In the genomic region with DNA sequence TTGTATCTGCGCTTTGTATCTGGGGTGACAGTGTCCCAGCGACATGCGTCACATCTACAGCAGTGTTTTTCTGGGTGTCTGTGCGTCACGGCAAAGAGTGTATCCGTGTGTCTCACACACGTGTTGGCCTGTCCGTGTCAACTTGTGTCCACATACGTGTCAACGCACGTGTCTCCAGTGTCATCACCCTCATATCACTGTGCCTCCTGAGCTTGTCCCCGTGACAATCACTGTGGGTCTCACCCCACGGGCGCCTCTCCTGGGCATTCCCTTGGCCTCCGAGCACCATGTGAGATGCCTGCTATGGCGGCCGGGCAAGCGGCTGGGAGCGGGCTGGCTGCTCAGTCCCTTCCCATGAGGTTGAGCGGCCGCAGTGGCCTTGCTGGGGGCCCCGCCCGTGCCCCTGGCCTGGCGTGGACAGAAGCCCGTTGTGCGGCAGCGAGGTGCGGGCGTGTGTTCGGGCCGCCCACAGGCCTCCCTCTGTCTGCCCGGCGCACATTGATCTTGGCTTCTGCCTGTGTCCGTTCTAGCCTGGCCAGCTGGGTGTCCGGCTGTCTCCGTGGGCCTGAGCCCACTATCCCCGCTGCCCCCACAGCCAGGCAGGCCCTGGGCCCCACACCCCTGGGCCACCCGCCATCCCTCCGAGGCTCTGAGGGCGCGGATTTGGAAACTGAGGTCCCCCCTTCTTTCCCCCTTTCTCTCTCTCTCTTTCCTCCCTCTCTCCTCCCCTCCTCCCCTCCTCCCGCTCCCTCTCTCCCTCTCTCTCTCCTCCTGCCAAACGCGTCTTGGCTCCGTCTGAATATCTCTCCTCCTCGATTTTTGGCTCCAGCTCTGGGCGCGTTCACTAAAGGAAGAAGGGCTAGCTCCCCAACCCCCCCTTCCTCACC, we compare ENCODE assay signal across 12 cellular contexts. TPM values are rescaled to one million over a fixed set of nuclear protein-coding genes. Genes with fewer than 3 reads are reported as not detected.
DNase-seq lines count a peak whose midpoint lies in the region; ATAC-seq and TF ChIP-seq lines count a peak whose summit lies in the region.
"Had no signal": no experiment of that assay in that cellular context is flagged by ENCODE, and none has a peak within 500 bp of the region (broad histone marks: within the 10 kb centered on the region; RNA-seq: fewer than 3 reads in every experiment).

No MANE protein-coding gene starts in this region.

- H3K36me3 ChIP-seq in neuronal stem cell (replicated peaks in 1 of 2; ENCODE audit: control insufficient read depth in 2 of 2, insufficient read depth in 2 of 2, low read length in 2 of 2): no peaks in the 10 kb centered on the region
- no peaks in the 10 kb centered on the region for H3K36me3 ChIP-seq in urinary bladder (ENCODE audit: insufficient read depth)

- H4K5ac ChIP-seq in H9 (ENCODE audit: insufficient read length, low read depth, low read length): no peak overlapping the region

- H3K4me1 ChIP-seq in neuronal stem cell (ENCODE audit: control insufficient read depth in 2 of 2, insufficient read depth in 1 of 2, low read depth in 1 of 2, low read length in 2 of 2) (no peaks in the 10 kb centered on the region), urinary bladder (ENCODE audit: insufficient read depth) (no peaks in the 10 kb centered on the region), H9 (ENCODE audit: insufficient read depth, low read length) (no peaks in the 10 kb centered on the region)

- H4K91ac ChIP-seq in neuronal stem cell (ENCODE audit: low read depth, low read length, poor library complexity): no peak overlapping the region
- H4K91ac ChIP-seq in H9 (ENCODE audit: insufficient read length, low read depth, low read length): no peak overlapping the region

- H4K20me1 ChIP-seq in H9 (ENCODE audit: control insufficient read depth, insufficient read depth, insufficient read length): peaks cover 2% of the 10 kb centered on the region

- H3K4me1 Mint-ChIP-seq in H9: no peaks in the 10 kb centered on the region
- H3K4me1 Mint-ChIP-seq: activated T-helper 17 cell treated with anti-CD3 and anti-CD28 coated beads, Interleukin-2, amount 50 U/mL, for 72 hours had no signal

- no peak overlapping the region; a peak in 1 of 7 replicates for H3K27ac Mint-ChIP-seq in H9
- H3K27ac Mint-ChIP-seq: activated T-helper 17 cell treated with anti-CD3 and anti-CD28 coated beads, Interleukin-2, amount 50 U/mL, for 72 hours; mesothelial cell of epicardium had no signal

- H3K18ac ChIP-seq in neuronal stem cell (ENCODE audit: low read length) (peak overlapping the region; percentile 28), H9 (ENCODE audit: insufficient read length, low read depth, low read length) (no peak overlapping the region)

- H3K14ac ChIP-seq in neuronal stem cell (ENCODE audit: low read length): peak overlapping the region; percentile 56
- H3K14ac ChIP-seq in H9 (ENCODE audit: insufficient read depth, low read length): no peak overlapping the region

- peaks cover 0 to 4% of the 10 kb centered on the region in 2 donors for H3K9me3 ChIP-seq in neuronal stem cell (replicated peaks in 1 of 2; ENCODE audit: control insufficient read depth in 2 of 2, insufficient read depth in 1 of 2, low read depth in 1 of 2, low read length in 2 of 2)
- H3K9me3 ChIP-seq in H9 (ENCODE audit: control insufficient read depth, low read depth, low read length): no peaks in the 10 kb centered on the region

- H3K9me3 Mint-ChIP-seq in H9: no peaks in the 10 kb centered on the region
- H3K9me3 Mint-ChIP-seq: activated T-helper 17 cell treated with anti-CD3 and anti-CD28 coated beads, Interleukin-2, amount 50 U/mL, for 72 hours; mesothelial cell of epicardium had no signal

- H3K27ac ChIP-seq in neuronal stem cell (replicated peaks; ENCODE audit: low read length): no peak overlapping the region
- H3K27ac ChIP-seq in urinary bladder (ENCODE audit: low read depth): peak overlapping the region; percentile 83
- no peak overlapping the region for H3K27ac ChIP-seq in H9 (ENCODE audit: insufficient read length, low read depth, low read length)

- H3K27me3 ChIP-seq in neuronal stem cell (ENCODE audit: control insufficient read depth in 3 of 3, insufficient read depth in 3 of 3, low read depth in 1 of 3, low read length in 3 of 3): peaks cover 12 to 98% (median 72%) of the 10 kb centered on the region in 3 experiments
- H3K27me3 ChIP-seq in H9 (ENCODE audit: insufficient read depth, low read length): peaks cover 34% of the 10 kb centered on the region

- H3K4me2 ChIP-seq in neuronal stem cell (ENCODE audit: insufficient read depth, low read length, poor library complexity, severe bottlenecking): no peak overlapping the region
- H3K4me2 ChIP-seq in H9 (ENCODE audit: insufficient read depth, insufficient read length, low read length): no peak overlapping the region

- WGBS in neuronal stem cell (ENCODE audit: extremely low coverage in 2 of 2, insufficient read length in 2 of 2, insufficient replicate concordance in 1 of 2), 2 donors: no CpG with 5 or more reads among the region's 48 CpGs
- 31% methylated on average over 48 of the region's 48 CpGs for WGBS in urinary bladder
- no CpG with 5 or more reads among the region's 48 CpGs for WGBS in H9 (ENCODE audit: extremely low coverage, insufficient read length, low lambda C conversion rate)

- no peak overlapping the region for H3K4me3 Mint-ChIP-seq in H9
- H3K4me3 Mint-ChIP-seq: activated T-helper 17 cell treated with anti-CD3 and anti-CD28 coated beads, Interleukin-2, amount 50 U/mL, for 72 hours; mesothelial cell of epicardium had no signal

- H2AK5ac ChIP-seq in neuronal stem cell (ENCODE audit: low read depth, low read length) (peak overlapping the region; percentile 70), H9 (ENCODE audit: insufficient read length, low read length) (no peak overlapping the region)

- no peak overlapping the region for H2BK15ac ChIP-seq in neuronal stem cell (ENCODE audit: low read length)
- no peak overlapping the region for H2BK15ac ChIP-seq in H9 (ENCODE audit: low read depth, low read length)

- TF ChIP-seq CTCF in H9 (conservative IDR thresholded peaks at IDR 0.05): no peak

- H3K4me3 ChIP-seq in neuronal stem cell (ENCODE audit: low read length in 2 of 2) (no peak overlapping the region), urinary bladder (ENCODE audit: low read depth, low read length) (peak overlapping the region; percentile 24)
- H3K4me3 ChIP-seq: K562 had no signal

- H3K79me1 ChIP-seq in neuronal stem cell (ENCODE audit: low read depth, low read length) (peaks cover 6% of the 10 kb centered on the region), H9 (ENCODE audit: insufficient read depth, low read depth, low read length, poor library complexity, severe bottlenecking) (no peaks in the 10 kb centered on the region)

- H2BK12ac ChIP-seq in neuronal stem cell (ENCODE audit: low read length): peak overlapping the region; percentile 84
- no peak overlapping the region for H2BK12ac ChIP-seq in H9 (ENCODE audit: insufficient read length, low read depth, low read length)

- DNase-seq in DMS 273 (lab: John Stamatoyannopoulos, UW; ENCODE audit: unreplicated experiment) (peak; percentile 41), DMS 273 treated with DMSO at 0.1 percent for 48 hours (lab: John Stamatoyannopoulos, UW) (no peak), Right ventricle myocardium superior (peak; percentile 82), neuronal stem cell (ENCODE audit: low spot score) (no peak), H9 (no peak)
- DNase-seq: 8988T had no signal

- no peak overlapping the region for H2BK5ac ChIP-seq in neuronal stem cell (ENCODE audit: low read length)
- H2BK5ac ChIP-seq in H9 (ENCODE audit: insufficient read length, low read length): no peak overlapping the region

- H3K27me3 Mint-ChIP-seq in H9 (ENCODE audit: low read depth): peaks cover 97% of the 10 kb centered on the region

- no peak overlapping the region for H3K4ac ChIP-seq in neuronal stem cell (ENCODE audit: low read length)
- no peak overlapping the region for H3K4ac ChIP-seq in H9 (ENCODE audit: low read depth, low read length)

- no peaks in the 10 kb centered on the region for H3K23me2 ChIP-seq in H9 (ENCODE audit: insufficient read length, low read depth, low read length, poor library complexity, severe bottlenecking)

- H2BK120ac ChIP-seq in neuronal stem cell (ENCODE audit: low read depth, low read length) (no peak overlapping the region), H9 (ENCODE audit: low read depth, low read length, poor library complexity, severe bottlenecking) (no peak overlapping the region)

- no peak overlapping the region for H3T11ph ChIP-seq in H9 (ENCODE audit: low read length)

- H3K79me2 ChIP-seq in H9 (ENCODE audit: insufficient read depth, low read length): no peaks in the 10 kb centered on the region

- no peaks in the 10 kb centered on the region for H3K36me3 Mint-ChIP-seq in H9 (ENCODE audit: insufficient read depth in 1 of 3, low read depth in 3 of 3)

- ATAC-seq in Right ventricle myocardium superior (ENCODE audit: poor library complexity) (peak; percentile 83), GM18502 (IDR thresholded peaks at IDR 0.05; ENCODE audit: poor library complexity, unreplicated experiment) (no peak), HG02623 (IDR thresholded peaks at IDR 0.05; ENCODE audit: unreplicated experiment) (no peak)
- ATAC-seq: activated T-helper 17 cell treated with anti-CD3 and anti-CD28 coated beads, Interleukin-2, amount 50 U/mL, for 72 hours; K562 had no signal

- H3K23ac ChIP-seq in neuronal stem cell (ENCODE audit: low read depth, low read length, poor library complexity) (peak overlapping the region; percentile 38), H9 (ENCODE audit: insufficient read length, low read depth, low read length) (no peak overlapping the region)

- no peak overlapping the region for H3K56ac ChIP-seq in H9 (ENCODE audit: insufficient read length, low read depth, low read length)

- H4K8ac ChIP-seq in neuronal stem cell (ENCODE audit: low read depth, low read length): no peak overlapping the region
- H4K8ac ChIP-seq in H9 (replicated peaks; ENCODE audit: insufficient read length, low read depth, low read length): no peak overlapping the region

- H3K9ac ChIP-seq in neuronal stem cell (ENCODE audit: low read depth, low read length, poor library complexity) (peak overlapping the region; percentile 44), H9 (ENCODE audit: extremely low read depth, insufficient read length, low read length) (no peak overlapping the region)

- H2AFZ ChIP-seq in neuronal stem cell (ENCODE audit: low read length): no peak overlapping the region
- H2AFZ ChIP-seq in H9 (ENCODE audit: low read length): no peak overlapping the region

- no peak overlapping the region for H2BK20ac ChIP-seq in H9 (ENCODE audit: low read depth, low read length, poor library complexity, severe bottlenecking)

- intact Hi-C loops in Right ventricle myocardium superior (cut with DNase I): no loop called here

RNA-seq across cellular contexts. Expression of a gene that starts 6.5 kb away (rescaled TPM):
- total RNA-seq in Right ventricle myocardium superior: 160 TPM
- 0.07 TPM for polyA plus RNA-seq in neuronal stem cell (2013, experiment 1 of 2)
- 0.07 TPM for polyA plus RNA-seq in neuronal stem cell (2013, experiment 2 of 2)
- 83.5 TPM for total RNA-seq in urinary bladder
- polyA plus RNA-seq in urinary bladder: 88.6 TPM
- 0.20 and 0.31 TPM in 2 replicates for total RNA-seq in H9 (2021)

RNA-seq across cellular contexts. Expression of a gene that starts 32.4 kb away (rescaled TPM):
- 9.1 TPM for total RNA-seq in Right ventricle myocardium superior
- 0.03 TPM for polyA plus RNA-seq in neuronal stem cell (2013, experiment 1 of 2)
- 0.03 TPM for polyA plus RNA-seq in neuronal stem cell (2013, experiment 2 of 2)
- not detected for total RNA-seq in urinary bladder
- polyA plus RNA-seq in urinary bladder: not detected
- 0.11 and 0.13 TPM in 2 replicates for total RNA-seq in H9 (2021)
- total RNA-seq: mesothelial cell of epicardium had no signal

RNA-seq across cellular contexts. Expression of a gene that starts 44.7 kb away (rescaled TPM):
- total RNA-seq in Right ventricle myocardium superior: 31.1 TPM
- polyA plus RNA-seq in neuronal stem cell (2013, experiment 1 of 2): 34.0 TPM
- 31.8 TPM for polyA plus RNA-seq in neuronal stem cell (2013, experiment 2 of 2)
- 7.3 TPM for total RNA-seq in urinary bladder
- 45.9 TPM for polyA plus RNA-seq in urinary bladder
- total RNA-seq in H9 (2021): 44.5 and 45.6 TPM in 2 replicates

RNA-seq across cellular contexts. Expression of a gene that starts 56.1 kb away (rescaled TPM):
- total RNA-seq in Right ventricle myocardium superior: 174 TPM
- polyA plus RNA-seq in neuronal stem cell (2013, experiment 1 of 2): 115 TPM
- polyA plus RNA-seq in neuronal stem cell (2013, experiment 2 of 2): 115 TPM
- 29.5 TPM for total RNA-seq in urinary bladder
- 129 TPM for polyA plus RNA-seq in urinary bladder
- total RNA-seq in H9 (2021): 62.2 and 67.0 TPM in 2 replicates

Comparison
In these comparisons a context has a peak if more than half of its experiments do, and no peak if none do; other contexts are left out.
1. DNase-seq: peak in DMS 273 (single experiment) and Right ventricle myocardium superior (single experiment); none in DMS 273 treated with DMSO at 0.1 percent for 48 hours (single experiment), neuronal stem cell (single experiment) and H9 (single experiment).
2. RNA of a gene that starts 6.5 kb away (total RNA-seq): 160 TPM in Right ventricle myocardium superior (single experiment) and 83.5 TPM in urinary bladder (single experiment); 0.20 to 0.31 TPM in H9; every median in the first group is over 10 times any median in the second.